24 cellular contexts compared by ENCODE assay signal in genomic region chr1:194081444-194081843, GRCh38.
"Had no signal": no experiment of that assay in that cellular context is flagged by ENCODE, and none has a peak within 500 bp of the region (broad histone marks: within the 10 kb centered on the region; RNA-seq: fewer than 3 reads in every experiment).

No MANE protein-coding gene starts in this region.

- H3K27me3 ChIP-seq: dorsolateral prefrontal cortex, esophagus muscularis mucosa, sigmoid colon, vagina had no signal

- H3K9me3 ChIP-seq: esophagus muscularis mucosa, left ventricle myocardium inferior, sigmoid colon, thoracic aorta, vagina had no signal

- H3K4me1 ChIP-seq: esophagus muscularis mucosa, vagina had no signal

- DNase-seq: activated B cell treated with CpG ODN at 0.5 μM for 24 hours; activated CD4-positive, alpha-beta T cell treated with anti-CD3 and anti-CD28 coated beads for 36 hours; activated CD4-positive, alpha-beta T cell treated with anti-CD3 and anti-CD28 coated beads, Interleukin-2, amount 50 U/mL, for 48 hours; activated naive CD4-positive, alpha-beta T cell treated with Interleukin-2 at 50 U/mL for 16 hours; activated naive CD8-positive, alpha-beta T cell treated with anti-CD3 and anti-CD28 coated beads for 36 hours; activated T-cell treated with anti-CD3 and anti-CD28 coated beads, Interleukin-2, amount 50 U/mL, for 48 hours; central memory CD4-positive, alpha-beta T cell; dorsolateral prefrontal cortex; effector memory CD8-positive, alpha-beta T cell; glutamatergic neuron; hippocampal formation; left ventricle myocardium inferior; naive thymus-derived CD4-positive, alpha-beta T cell; occipital lobe; sigmoid colon; stimulated activated CD4-positive, alpha-beta T cell treated with anti-CD3 and anti-CD28 coated beads, Interleukin-2, amount 100 ng/mL, for 48 hours; stimulated activated naive CD4-positive, alpha-beta T cell had no signal

- H3K27ac ChIP-seq: dorsolateral prefrontal cortex, esophagus muscularis mucosa, left ventricle myocardium inferior, sigmoid colon, thoracic aorta, vagina had no signal

- H3K4me3 ChIP-seq: dorsolateral prefrontal cortex, esophagus muscularis mucosa, left ventricle myocardium inferior, sigmoid colon, smooth muscle cell, thoracic aorta, vagina had no signal

- H3K36me3 ChIP-seq: esophagus muscularis mucosa, left ventricle myocardium inferior, sigmoid colon, thoracic aorta, vagina had no signal

- FAIRE-seq: astrocyte, colon, frontal cortex had no signal

- ATAC-seq: activated CD4-positive, alpha-beta T cell treated with anti-CD3 and anti-CD28 coated beads for 36 hours; effector memory CD8-positive, alpha-beta T cell; naive thymus-derived CD4-positive, alpha-beta T cell had no signal

- H3K4me2 ChIP-seq: smooth muscle cell had no signal
